ENCODE assay signal across 8 cellular contexts in the genomic region with DNA sequence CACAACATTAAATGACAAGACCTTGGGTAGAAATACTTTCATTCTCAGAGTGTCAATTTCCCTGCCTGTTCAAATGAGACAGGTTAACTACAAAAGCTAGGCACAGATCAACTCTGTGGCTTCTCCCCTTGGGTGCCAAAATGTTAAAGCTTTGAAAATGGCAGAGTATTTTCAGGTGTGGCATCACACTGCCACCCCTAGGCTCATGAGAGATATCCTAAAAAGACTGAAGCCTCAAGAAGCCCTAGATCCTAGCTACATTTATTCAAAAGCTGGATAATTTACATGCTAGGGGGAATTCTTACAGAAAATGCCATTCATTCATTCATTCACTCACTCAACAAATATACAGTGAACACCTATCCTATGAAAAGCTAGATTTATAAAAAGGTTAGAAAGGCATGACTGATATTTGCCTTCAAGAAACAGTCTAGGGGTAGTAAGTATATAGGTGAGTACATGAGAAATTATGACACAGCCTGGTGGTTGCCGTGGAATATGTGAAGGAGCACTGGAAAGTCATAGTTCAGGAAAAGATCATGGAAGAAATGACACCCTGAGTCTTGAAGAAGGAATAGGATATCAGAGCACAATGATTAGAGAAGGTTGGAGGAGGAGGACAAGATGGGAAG. TPM values are rescaled to one million over a fixed set of nuclear protein-coding genes. Genes with fewer than 3 reads are reported as not detected.
A peak's percentile ranks its signal among the peaks of the same experiment; 100 is the strongest.
DNase-seq lines count a peak whose midpoint lies in the region; ATAC-seq and TF ChIP-seq lines count a peak whose summit lies in the region.

No MANE protein-coding gene starts in this region.

- H3K27me3 ChIP-seq in ovary: no peaks in the 10 kb centered on the region

- TF ChIP-seq CTCF in MCF 10A (IDR thresholded peaks at IDR 0.05; ENCODE audit: unreplicated experiment) (peak; percentile 74), ovary (IDR thresholded peaks at IDR 0.05) (peak in 2 of 3 donors; percentile 24 to 58)

- H3K36me3 ChIP-seq in ovary: no peaks in the 10 kb centered on the region

- H3K4me3 ChIP-seq in ovary: no peak overlapping the region

- peaks cover 57% of the 10 kb centered on the region for H3K4me1 Mint-ChIP-seq in activated naive CD4-positive, alpha-beta T cell treated with anti-CD3 and anti-CD28 coated beads, Interleukin-2, amount 10 ng/mL, durations not matched to agents 7 days and 5 days
- peaks cover 38% of the 10 kb centered on the region for H3K4me1 Mint-ChIP-seq in MCF 10A (ENCODE audit: insufficient read depth, unreplicated experiment)

- no peaks in the 10 kb centered on the region for H3K4me1 ChIP-seq in ovary (ENCODE audit: insufficient read depth)

- BruUV-seq in MCF 10A (replicated peaks; lab: Mats Ljungman, UMichigan): no TSS peak

- no peak for ATAC-seq in GM19023 (IDR thresholded peaks at IDR 0.05; ENCODE audit: unreplicated experiment)
- no peak for ATAC-seq in GM21717 (IDR thresholded peaks at IDR 0.05; ENCODE audit: unreplicated experiment)

- H3K9me3 ChIP-seq in ovary: no peaks in the 10 kb centered on the region

- no peaks in the 10 kb centered on the region for H3K36me3 Mint-ChIP-seq in activated naive CD4-positive, alpha-beta T cell treated with anti-CD3 and anti-CD28 coated beads, Interleukin-2, amount 10 ng/mL, durations not matched to agents 7 days and 5 days
- peaks cover 4% of the 10 kb centered on the region for H3K36me3 Mint-ChIP-seq in MCF 10A (ENCODE audit: insufficient read depth, unreplicated experiment)

- H3K9me3 Mint-ChIP-seq in activated naive CD4-positive, alpha-beta T cell treated with anti-CD3 and anti-CD28 coated beads, Interleukin-2, amount 10 ng/mL, durations not matched to agents 7 days and 5 days: no peaks in the 10 kb centered on the region
- H3K9me3 Mint-ChIP-seq in MCF 10A (ENCODE audit: unreplicated experiment): no peaks in the 10 kb centered on the region

- peak; percentile 57 for DNase-seq in activated naive CD4-positive, alpha-beta T cell treated with anti-CD3 and anti-CD28 coated beads, Interleukin-2, amount 10 ng/mL, durations not matched to agents 7 days and 5 days
- DNase-seq in activated naive CD4-positive, alpha-beta T cell (lab: John Stamatoyannopoulos, UW): no peak
- DNase-seq in NCI-H446 (lab: John Stamatoyannopoulos, UW) (peak; percentile 57 to 78), MCF 10A (ENCODE audit: unreplicated experiment) (peak; percentile 74), ovary (no peak), ureter (ENCODE audit: low spot score) (no peak)

- CTCF ChIA-PET in activated naive CD4-positive, alpha-beta T cell treated with anti-CD3 and anti-CD28 coated beads, Interleukin-2, amount 10 ng/mL, durations not matched to agents 7 days and 5 days (lab: Charles Lee): interaction anchor here (0.7 to 9.9 kb wide), 28 partner anchors 9 to 1054 kb away, joined by 3 to 152 read pairs (median 4); a partner anchor contains a TSS
- CTCF ChIA-PET in MCF 10A (lab: Yijun Ruan, JAX): interaction anchor here (0.6 to 10.1 kb wide), 80 partner anchors 9 to 1055 kb away, joined by 3 to 216 read pairs (median 4); a partner anchor contains a TSS

- TF ChIP-seq EP300 in ovary (IDR thresholded peaks at IDR 0.05): no peak

- intact Hi-C loops in MCF 10A (cut with micrococcal nuclease): loop anchor here (1.0 kb wide), 3 partner anchors 520 to 591 kb away; a partner anchor contains a TSS
- intact Hi-C loops in ovary (cut with DNase I): loop anchor here (5.0 to 10.0 kb wide), 6 partner anchors 227 to 590 kb away; a partner anchor contains a TSS

- WGBS in ovary, 3 donors: 59 to 62% (median 59%) methylated on average over 1 of the region's 1 CpG

- H3K27me3 Mint-ChIP-seq in activated naive CD4-positive, alpha-beta T cell treated with anti-CD3 and anti-CD28 coated beads, Interleukin-2, amount 10 ng/mL, durations not matched to agents 7 days and 5 days: peaks cover 4% of the 10 kb centered on the region
- no peaks in the 10 kb centered on the region for H3K27me3 Mint-ChIP-seq in MCF 10A (ENCODE audit: insufficient read depth, unreplicated experiment)

- POLR2A ChIA-PET in MCF 10A (lab: Yijun Ruan, JAX): interaction anchor here (0.7 to 6.9 kb wide), 21 partner anchors 14 to 591 kb away, joined by 3 to 126 read pairs (median 5); a partner anchor contains a TSS

- peak overlapping the region; percentile 48 for H3K4me3 Mint-ChIP-seq in activated naive CD4-positive, alpha-beta T cell treated with anti-CD3 and anti-CD28 coated beads, Interleukin-2, amount 10 ng/mL, durations not matched to agents 7 days and 5 days
- H3K4me3 Mint-ChIP-seq in MCF 10A (ENCODE audit: unreplicated experiment): peak overlapping the region; percentile 24

- no peak overlapping the region for H3K27ac ChIP-seq in ovary

- TF ChIP-seq POLR2A in ovary (IDR thresholded peaks at IDR 0.05): no peak

- peak overlapping the region; percentile 85 for H3K27ac Mint-ChIP-seq in activated naive CD4-positive, alpha-beta T cell treated with anti-CD3 and anti-CD28 coated beads, Interleukin-2, amount 10 ng/mL, durations not matched to agents 7 days and 5 days
- H3K27ac Mint-ChIP-seq in MCF 10A (ENCODE audit: low read depth, unreplicated experiment): peak overlapping the region; percentile 77

RNA-seq across cellular contexts. Expression of a gene that starts 15.9 kb away (rescaled TPM):
- total RNA-seq in MCF 10A (2022) (87.4 and 88.6 TPM in 2 replicates), ovary (10 to 100 TPM; 19.5 to 69.2 (median 62.3) TPM), ureter (68.7 TPM)
- polyA plus RNA-seq in ovary: 10 to 100 TPM; 29.6 to 34.8 TPM

Comparison
In these comparisons a context has a peak if more than half of its experiments do, and no peak if none do; other contexts are left out.
1. DNase-seq: peak in activated naive CD4-positive, alpha-beta T cell treated with anti-CD3 and anti-CD28 coated beads, Interleukin-2, amount 10 ng/mL, durations not matched to agents 7 days and 5 days (single experiment), NCI-H446 (2 of 2) and MCF 10A (single experiment); none in activated naive CD4-positive, alpha-beta T cell (0 of 4), ovary (0 of 5) and ureter (single experiment).